ENCODE assay signal across 8 cellular contexts in genomic region chr15:41659855-41660234, GRCh38. TPM values are rescaled to one million over a fixed set of nuclear protein-coding genes. Genes with fewer than 3 reads are reported as not detected.
DNase-seq lines count a peak whose midpoint lies in the region; ATAC-seq and TF ChIP-seq lines count a peak whose summit lies in the region.

No MANE protein-coding gene starts in this region.

- peak overlapping the region; percentile 54 for H3K27ac ChIP-seq in cingulate gyrus (ENCODE audit: low read depth, low read length)

- H3K4me3 ChIP-seq in AG09309 (ENCODE audit: control insufficient read depth, low read depth, low read length) (peak overlapping the region; percentile 71), mononuclear cell (ENCODE audit: low read length) (peak overlapping the region; percentile 42)

- no peaks in the 10 kb centered on the region for H3K9me3 ChIP-seq in mononuclear cell (ENCODE audit: low read depth, low read length)

- DNase-seq in AG09309 (ENCODE audit: low read depth) (no peak), NCI-H524 treated with DMSO at 0.1 percent for 48 hours (lab: John Stamatoyannopoulos, UW) (no peak), ureter (ENCODE audit: low spot score) (no peak)
- DNase-seq in stimulated activated CD4-positive, alpha-beta T cell treated with anti-CD3 and anti-CD28 coated beads, Interleukin-2, amount 100 ng/mL, for 48 hours = no peak

- peak; percentile 2 for ATAC-seq in HG03159 (IDR thresholded peaks at IDR 0.05; ENCODE audit: unreplicated experiment)
- no peak for ATAC-seq in HG03442 (IDR thresholded peaks at IDR 0.05; ENCODE audit: unreplicated experiment)

- peaks cover 29% of the 10 kb centered on the region for H3K4me1 ChIP-seq in mononuclear cell (ENCODE audit: insufficient read depth, low read length)

- no peak for TF ChIP-seq CTCF in AG09309 (IDR thresholded peaks at IDR 0.05; ENCODE audit: control insufficient read depth, insufficient read depth, low read depth, low read length, missing control alignments)

- H3K27me3 ChIP-seq in mononuclear cell (ENCODE audit: insufficient read depth, low read length) = no peaks in the 10 kb centered on the region

RNA-seq across cellular contexts. Expression of gene MGA, which starts 0.4 kb away (rescaled TPM):
- total RNA-seq in mononuclear cell = 61.8 TPM
- total RNA-seq in ureter = 65.2 TPM
